In the genomic region with DNA sequence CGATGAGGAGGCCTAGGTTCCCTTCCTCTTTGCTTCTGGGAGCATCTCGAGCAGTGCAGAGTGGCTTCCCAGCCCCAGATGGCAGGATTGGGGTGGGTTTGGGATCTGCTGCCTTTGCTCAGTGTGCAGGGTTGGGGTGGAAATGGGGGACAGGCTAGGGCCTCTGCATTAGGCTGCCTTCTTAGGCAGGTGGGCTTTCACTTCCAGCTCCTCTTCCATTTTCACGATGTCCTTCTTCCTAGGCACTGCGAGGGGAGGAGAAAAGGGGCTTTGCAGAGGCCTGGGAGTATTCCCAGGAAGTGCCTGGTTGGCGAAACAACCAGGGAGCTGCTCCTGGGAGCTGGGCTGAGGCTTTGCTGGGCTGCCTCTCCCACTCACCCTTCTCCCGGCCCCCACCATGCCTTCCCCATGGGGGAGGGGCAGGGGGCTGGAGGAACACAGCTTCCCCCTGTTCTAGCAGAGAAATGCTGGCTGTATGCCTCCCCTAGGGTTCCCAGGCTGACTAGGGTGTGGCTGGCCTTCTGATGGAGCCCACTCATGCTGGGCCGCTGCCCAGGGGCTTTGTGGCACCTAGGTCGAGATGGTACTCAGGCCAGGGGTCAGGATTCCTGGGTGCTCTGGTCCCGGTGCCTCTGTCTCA, we compare ENCODE assay signal across 13 cellular contexts. TPM values are rescaled to one million over a fixed set of nuclear protein-coding genes. Genes with fewer than 3 reads are reported as not detected.
DNase-seq lines count a peak whose midpoint lies in the region; ATAC-seq and TF ChIP-seq lines count a peak whose summit lies in the region.
"Had no signal": no experiment of that assay in that cellular context is flagged by ENCODE, and none has a peak within 500 bp of the region (broad histone marks: within the 10 kb centered on the region; RNA-seq: fewer than 3 reads in every experiment).

No MANE protein-coding gene starts in this region.

- no peak for DNase-seq in T-helper 1 cell
- no peak for DNase-seq in activated CD8-positive, alpha-beta T cell treated with anti-CD3 and anti-CD28 coated beads, Interleukin-2, amount 10 ng/mL, durations not matched to agents 7 days and 5 days
- no peak for DNase-seq in right atrium auricular region (ENCODE audit: low spot score)
- no peak for DNase-seq in DMS53 (lab: John Stamatoyannopoulos, UW)
- DNase-seq: 8988T, NCI-H526 treated with DMSO at 0.1 percent for 48 hours had no signal

- peaks cover 9% of the 10 kb centered on the region for H3K27me3 Mint-ChIP-seq in T-helper 1 cell treated with Interleukin-12 subunit alpha and Interleukin-12 subunit beta and Interleukin-4 antibody, amounts not matched to agents 30 μg/mL and 1 μg/mL, for 36 hours (ENCODE audit: low read depth)
- no peaks in the 10 kb centered on the region for H3K27me3 Mint-ChIP-seq in activated CD8-positive, alpha-beta T cell treated with anti-CD3 and anti-CD28 coated beads, Interleukin-2, amount 10 ng/mL, durations not matched to agents 7 days and 5 days (ENCODE audit: low read depth)
- no peaks in the 10 kb centered on the region for H3K27me3 Mint-ChIP-seq in stimulated activated memory B cell treated with anti-CD40 and anti-IgM and Interleukin-4, amounts not matched to agents 10 μg/mL and 1 μg/mL and 100 μg/mL, for 72 hours

- H3K4me1 ChIP-seq in right atrium auricular region, result peaks cover 0 to 74% of the 10 kb centered on the region in 2 donors

- CTCF ChIA-PET in activated CD8-positive, alpha-beta T cell treated with anti-CD3 and anti-CD28 coated beads, Interleukin-2, amount 10 ng/mL, durations not matched to agents 7 days and 5 days (lab: Charles Lee), result interaction anchor here (4.1 kb wide), 1 partner anchor 28 kb away, joined by 59 read pairs; no protein-coding TSS in a partner anchor

- H3K9me3 ChIP-seq in right atrium auricular region, result no peaks in the 10 kb centered on the region

- peaks cover 54% of the 10 kb centered on the region for H3K36me3 ChIP-seq in right atrium auricular region

- peak overlapping the region; percentile 99 for H3K27ac ChIP-seq in right atrium auricular region
- H3K27ac ChIP-seq: HL-60 had no signal

- peak overlapping the region; percentile 83 for H3K4me3 Mint-ChIP-seq in T-helper 1 cell treated with Interleukin-12 subunit alpha and Interleukin-12 subunit beta and Interleukin-4 antibody, amounts not matched to agents 30 μg/mL and 1 μg/mL, for 36 hours
- H3K4me3 Mint-ChIP-seq in activated CD8-positive, alpha-beta T cell treated with anti-CD3 and anti-CD28 coated beads, Interleukin-2, amount 10 ng/mL, durations not matched to agents 7 days and 5 days, result no peak overlapping the region
- H3K4me3 Mint-ChIP-seq in stimulated activated memory B cell treated with anti-CD40 and anti-IgM and Interleukin-4, amounts not matched to agents 10 μg/mL and 1 μg/mL and 100 μg/mL, for 72 hours, result peak overlapping the region; percentile 89

- H3K9me3 Mint-ChIP-seq in T-helper 1 cell treated with Interleukin-12 subunit alpha and Interleukin-12 subunit beta and Interleukin-4 antibody, amounts not matched to agents 30 μg/mL and 1 μg/mL, for 36 hours, result no peaks in the 10 kb centered on the region
- no peaks in the 10 kb centered on the region for H3K9me3 Mint-ChIP-seq in activated CD8-positive, alpha-beta T cell treated with anti-CD3 and anti-CD28 coated beads, Interleukin-2, amount 10 ng/mL, durations not matched to agents 7 days and 5 days (ENCODE audit: insufficient read depth)
- H3K9me3 Mint-ChIP-seq in stimulated activated memory B cell treated with anti-CD40 and anti-IgM and Interleukin-4, amounts not matched to agents 10 μg/mL and 1 μg/mL and 100 μg/mL, for 72 hours, result no peaks in the 10 kb centered on the region

- H3K4me1 Mint-ChIP-seq in T-helper 1 cell treated with Interleukin-12 subunit alpha and Interleukin-12 subunit beta and Interleukin-4 antibody, amounts not matched to agents 30 μg/mL and 1 μg/mL, for 36 hours (ENCODE audit: low read depth), result peaks cover 31% of the 10 kb centered on the region
- peaks cover 36% of the 10 kb centered on the region for H3K4me1 Mint-ChIP-seq in activated CD8-positive, alpha-beta T cell treated with anti-CD3 and anti-CD28 coated beads, Interleukin-2, amount 10 ng/mL, durations not matched to agents 7 days and 5 days (ENCODE audit: low read depth)
- peaks cover 61% of the 10 kb centered on the region for H3K4me1 Mint-ChIP-seq in stimulated activated memory B cell treated with anti-CD40 and anti-IgM and Interleukin-4, amounts not matched to agents 10 μg/mL and 1 μg/mL and 100 μg/mL, for 72 hours

- ATAC-seq in activated CD8-positive, alpha-beta T cell treated with anti-CD3 and anti-CD28 coated beads, Interleukin-2, amount 10 ng/mL, durations not matched to agents 7 days and 5 days, result no peak
- ATAC-seq in stimulated activated memory B cell treated with anti-CD40 and anti-IgM and Interleukin-4, amounts not matched to agents 10 μg/mL and 1 μg/mL and 100 μg/mL, for 72 hours, result no peak
- ATAC-seq in GM18511 (IDR thresholded peaks at IDR 0.05; ENCODE audit: unreplicated experiment), result no peak
- ATAC-seq in HG02852 (IDR thresholded peaks at IDR 0.05; ENCODE audit: unreplicated experiment), result no peak

- peak overlapping the region; percentile 65 to 67 for H3K4me3 ChIP-seq in right atrium auricular region

- POLR2A ChIA-PET in activated CD8-positive, alpha-beta T cell treated with anti-CD3 and anti-CD28 coated beads, Interleukin-2, amount 10 ng/mL, durations not matched to agents 7 days and 5 days (lab: Charles Lee), result no interaction called here

- H3K27me3 ChIP-seq in right atrium auricular region, result no peaks in the 10 kb centered on the region

- no peak overlapping the region for H3K27ac Mint-ChIP-seq in T-helper 1 cell treated with Interleukin-12 subunit alpha and Interleukin-12 subunit beta and Interleukin-4 antibody, amounts not matched to agents 30 μg/mL and 1 μg/mL, for 36 hours
- peak overlapping the region; percentile 30 for H3K27ac Mint-ChIP-seq in activated CD8-positive, alpha-beta T cell treated with anti-CD3 and anti-CD28 coated beads, Interleukin-2, amount 10 ng/mL, durations not matched to agents 7 days and 5 days
- peak overlapping the region; percentile 98 for H3K27ac Mint-ChIP-seq in stimulated activated memory B cell treated with anti-CD40 and anti-IgM and Interleukin-4, amounts not matched to agents 10 μg/mL and 1 μg/mL and 100 μg/mL, for 72 hours

- H3K36me3 Mint-ChIP-seq in T-helper 1 cell treated with Interleukin-12 subunit alpha and Interleukin-12 subunit beta and Interleukin-4 antibody, amounts not matched to agents 30 μg/mL and 1 μg/mL, for 36 hours (ENCODE audit: low read depth), result no peaks in the 10 kb centered on the region
- no peaks in the 10 kb centered on the region for H3K36me3 Mint-ChIP-seq in activated CD8-positive, alpha-beta T cell treated with anti-CD3 and anti-CD28 coated beads, Interleukin-2, amount 10 ng/mL, durations not matched to agents 7 days and 5 days (ENCODE audit: low read depth)
- peaks cover 25% of the 10 kb centered on the region for H3K36me3 Mint-ChIP-seq in stimulated activated memory B cell treated with anti-CD40 and anti-IgM and Interleukin-4, amounts not matched to agents 10 μg/mL and 1 μg/mL and 100 μg/mL, for 72 hours

- TF ChIP-seq CTCF in right atrium auricular region (IDR thresholded peaks at IDR 0.05), result no peak

RNA-seq across cellular contexts. Expression of gene NR4A1, which starts 2.4 kb away (rescaled TPM):
- total RNA-seq in activated CD8-positive, alpha-beta T cell treated with anti-CD3 and anti-CD28 coated beads, Interleukin-2, amount 10 ng/mL, durations not matched to agents 7 days and 5 days, result 1 to 10 TPM; 4.3 to 5.6 TPM
- total RNA-seq in right atrium auricular region, result 100 to 1,000 TPM; 150 to 238 TPM

RNA-seq across cellular contexts. Expression of gene ATG101, which starts 16.1 kb away (rescaled TPM):
- 10 to 100 TPM; 28.8 to 31.1 TPM for total RNA-seq in activated CD8-positive, alpha-beta T cell treated with anti-CD3 and anti-CD28 coated beads, Interleukin-2, amount 10 ng/mL, durations not matched to agents 7 days and 5 days
- total RNA-seq in right atrium auricular region, result 10 to 100 TPM; 26.8 to 36.9 TPM

RNA-seq across cellular contexts. Expression of gene SMIM41, which starts 25.8 kb away (rescaled TPM):
- not detected for total RNA-seq in activated CD8-positive, alpha-beta T cell treated with anti-CD3 and anti-CD28 coated beads, Interleukin-2, amount 10 ng/mL, durations not matched to agents 7 days and 5 days
- total RNA-seq in right atrium auricular region, result 1 to 10 TPM in 1 of 2 donors, under 1 TPM in 1; 0.44 to 3.2 TPM
- total RNA-seq: kidney epithelial cell, SK-MEL-5 had no signal

RNA-seq across cellular contexts. Expression of gene TAMALIN, which starts 46.9 kb away (rescaled TPM):
- 10 to 100 TPM; 11.0 to 12.5 TPM for total RNA-seq in activated CD8-positive, alpha-beta T cell treated with anti-CD3 and anti-CD28 coated beads, Interleukin-2, amount 10 ng/mL, durations not matched to agents 7 days and 5 days
- 10 to 100 TPM; 17.6 to 23.2 TPM for total RNA-seq in right atrium auricular region

Comparison
In these comparisons a context has a peak if more than half of its experiments do, and no peak if none do; other contexts are left out.
1. RNA of gene NR4A1, which starts 2.4 kb away (total RNA-seq): 150 to 238 TPM in right atrium auricular region; 4.3 to 5.6 TPM in activated CD8-positive, alpha-beta T cell treated with anti-CD3 and anti-CD28 coated beads, Interleukin-2, amount 10 ng/mL, durations not matched to agents 7 days and 5 days; every median in the first group is over 10 times any median in the second.